Comparison of ENCODE assay signal across 36 cellular contexts in genomic region chr4:148200960-148201359, GRCh38.
"Had no signal": no experiment of that assay in that cellular context is flagged by ENCODE, and none has a peak within 500 bp of the region (broad histone marks: within the 10 kb centered on the region; RNA-seq: fewer than 3 reads in every experiment).

No MANE protein-coding gene starts in this region.

- DNase-seq: activated CD4-positive, alpha-beta T cell treated with anti-CD3 and anti-CD28 coated beads for 1 hour; activated CD4-positive, alpha-beta T cell treated with anti-CD3 and anti-CD28 coated beads for 48 hours; activated CD4-positive, alpha-beta T cell treated with anti-CD3 and anti-CD28 coated beads, Interleukin-2, amount 50 U/mL, for 4 hours; activated CD4-positive, CD25-positive, alpha-beta regulatory T cell; activated CD8-positive, alpha-beta T cell treated with anti-CD3 and anti-CD28 coated beads for 36 hours; activated effector memory CD4-positive, alpha-beta T cell treated with anti-CD3 and anti-CD28 coated beads, Interleukin-2, amount 50 U/mL, for 16 hours; activated naive CD4-positive, alpha-beta T cell; activated naive CD4-positive, alpha-beta T cell treated with anti-CD3 and anti-CD28 coated beads, Interleukin-2, amount 50 U/mL, for 16 hours; activated naive CD8-positive, alpha-beta T cell treated with anti-CD3 and anti-CD28 coated beads, Interleukin-2, amount 10 ng/mL, durations not matched to agents 7 days and 5 days; activated T-cell treated with anti-CD3 and anti-CD28 coated beads, Interleukin-2, amount 50 U/mL, for 1 hour; activated T-cell treated with anti-CD3 and anti-CD28 coated beads, Interleukin-2, amount 50 U/mL, for 72 hours; adrenal gland; anterior cingulate cortex; central memory CD4-positive, alpha-beta T cell; Karpas-422; KBM-7; MG63; NCI-H1048; NCI-H1105 treated with DMSO at 0.1 percent for 48 hours; NCI-H1436 treated with DMSO at 0.1 percent for 48 hours; NCI-H1694 treated with DMSO at 0.1 percent for 48 hours; NCI-H2029 treated with DMSO at 0.1 percent for 48 hours; NCI-H2107; NCI-H2171; NCI-H510A; NCI-H526; NCI-H748 treated with DMSO at 0.1 percent for 48 hours; NK-92 treated with Interleukin-12 subunit alpha and Interleukin-12 subunit beta, amount 100 ng/mL, for 24 hours; PC-9; Right ventricle myocardium superior; SW 1271; T-helper 1 cell; T-helper 2 cell; T-helper 9 cell; WERI-Rb-1 had no signal

- ATAC-seq: activated CD8-positive, alpha-beta T cell treated with anti-CD3 and anti-CD28 coated beads for 36 hours; activated T-cell treated with anti-CD3 and anti-CD28 coated beads, Interleukin-2, amount 50 U/mL, for 72 hours; activated T-helper 17 cell treated with anti-CD3 and anti-CD28 coated beads, Interleukin-2, amount 50 U/mL, for 72 hours had no signal

- H3K27ac ChIP-seq: adrenal gland, PC-9, WERI-Rb-1 had no signal

- H3K4me3 ChIP-seq: adrenal gland, MG63, PC-9 had no signal

- H3K9me3 ChIP-seq: adrenal gland, MG63 had no signal

- H3K36me3 ChIP-seq: adrenal gland, MG63, WERI-Rb-1 had no signal

- H3K27me3 ChIP-seq: adrenal gland, MG63 had no signal
